15 cellular contexts compared by ENCODE assay signal in the genomic region with DNA sequence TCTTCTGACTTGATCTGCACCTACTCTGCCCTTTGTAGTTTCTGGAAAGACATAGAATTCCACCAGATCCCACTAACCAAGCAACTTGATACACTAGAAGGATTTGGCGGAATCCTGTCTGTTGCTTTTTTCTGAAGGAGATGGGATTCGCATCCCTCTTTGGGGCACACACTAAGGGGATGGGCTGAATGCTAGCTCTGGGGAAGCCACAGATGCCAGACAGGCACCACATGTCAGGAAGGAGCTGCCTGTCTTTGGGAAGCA. TPM values are rescaled to one million over a fixed set of nuclear protein-coding genes. Genes with fewer than 3 reads are reported as not detected.
A peak's percentile ranks its signal among the peaks of the same experiment; 100 is the strongest.
DNase-seq lines count a peak whose midpoint lies in the region; ATAC-seq and TF ChIP-seq lines count a peak whose summit lies in the region.
"Had no signal": no experiment of that assay in that cellular context is flagged by ENCODE, and none has a peak within 500 bp of the region (broad histone marks: within the 10 kb centered on the region; RNA-seq: fewer than 3 reads in every experiment).

No MANE protein-coding gene starts in this region.

- peak; percentile 10; the same call in 1 of the 3 replicates for ATAC-seq in DND-41 (ENCODE audit: insufficient read depth, low read depth)
- ATAC-seq: A549, GM23338 had no signal

- no peak overlapping the region for H2AFZ ChIP-seq in DND-41 (ENCODE audit: low read depth, low read length)
- H2AFZ ChIP-seq: GM23338 had no signal

- H3K9me3 Mint-ChIP-seq in glutamatergic neuron (ENCODE audit: unreplicated experiment), result peaks cover 8% of the 10 kb centered on the region
- H3K9me3 Mint-ChIP-seq: CD4-positive, CD25-positive, alpha-beta regulatory T cell; CD8-positive, alpha-beta memory T cell had no signal

- H3K4me1 ChIP-seq in DND-41 (ENCODE audit: insufficient read depth, low read length), result peaks cover 38% of the 10 kb centered on the region
- H3K4me1 ChIP-seq: A549 had no signal

- no peak overlapping the region for H3K9ac ChIP-seq in DND-41 (ENCODE audit: low read depth, low read length)

- H3K27me3 Mint-ChIP-seq in glutamatergic neuron (ENCODE audit: unreplicated experiment), result peaks cover 5% of the 10 kb centered on the region

- H4K20me1 ChIP-seq in DND-41 (ENCODE audit: insufficient read depth, low read length), result no peaks in the 10 kb centered on the region

- peaks cover 37% of the 10 kb centered on the region for H3K4me1 Mint-ChIP-seq in glutamatergic neuron (ENCODE audit: low read depth, unreplicated experiment)
- H3K4me1 Mint-ChIP-seq: CD4-positive, CD25-positive, alpha-beta regulatory T cell; CD8-positive, alpha-beta memory T cell had no signal

- peak; percentile 48 for DNase-seq in DMS 273 (lab: John Stamatoyannopoulos, UW; ENCODE audit: unreplicated experiment)
- DNase-seq in DMS 273 treated with DMSO at 0.1 percent for 48 hours (lab: John Stamatoyannopoulos, UW), result no peak
- DNase-seq in DND-41, result no peak
- DNase-seq in glutamatergic neuron, result no peak
- DNase-seq in ureter (ENCODE audit: low spot score), result peak; percentile 18
- DNase-seq in OCI-M2 (lab: John Stamatoyannopoulos, UW; ENCODE audit: unreplicated experiment), result no peak
- no peak for DNase-seq in H4 (ENCODE audit: low spot score)
- DNase-seq: C1 segment of cervical spinal cord; CD4-positive, CD25-positive, alpha-beta regulatory T cell; CD8-positive, alpha-beta memory T cell; COR-L47; H9 had no signal

- H3K27me3 ChIP-seq in DND-41 (ENCODE audit: insufficient read depth, low read length, poor library complexity), result no peaks in the 10 kb centered on the region

- no peak overlapping the region for H3K4me3 ChIP-seq in DND-41 (ENCODE audit: low read depth in 1 of 2, low read length in 2 of 2)
- H3K4me3 ChIP-seq: A549, GM23338 had no signal

- H3K36me3 ChIP-seq in DND-41 (ENCODE audit: insufficient read depth, low read length), result no peaks in the 10 kb centered on the region

- H3K4me2 ChIP-seq in DND-41 (ENCODE audit: insufficient read depth, low read length), result 0 out of 2 replicates have a peak overlapping the region, but pooled peaks have one; percentile 2
- H3K4me2 ChIP-seq: A549, GM23338 had no signal

- peak overlapping the region; percentile 76 for H3K27ac Mint-ChIP-seq in glutamatergic neuron (ENCODE audit: unreplicated experiment)
- H3K27ac Mint-ChIP-seq: CD4-positive, CD25-positive, alpha-beta regulatory T cell; CD8-positive, alpha-beta memory T cell; GM23338; H9 had no signal

- TF ChIP-seq CTCF in DND-41 (IDR thresholded peaks at IDR 0.05; ENCODE audit: borderline replicate concordance, extremely low read depth, low read length, poor library complexity, severe bottlenecking) (no peak), glutamatergic neuron (IDR thresholded peaks at IDR 0.05; ENCODE audit: partially characterized antibody, unreplicated experiment) (no peak)

- no peaks in the 10 kb centered on the region for H3K79me2 ChIP-seq in DND-41 (ENCODE audit: insufficient read depth, low read length)

- no peaks in the 10 kb centered on the region for H3K9me3 ChIP-seq in DND-41 (ENCODE audit: insufficient read depth, low read length, severe bottlenecking)

- H3K27ac ChIP-seq in DND-41 (ENCODE audit: low read length), result no peak overlapping the region
- H3K27ac ChIP-seq: 22Rv1, A549 had no signal

- peak overlapping the region; percentile 3 for H3K4me3 Mint-ChIP-seq in glutamatergic neuron (ENCODE audit: unreplicated experiment)
- H3K4me3 Mint-ChIP-seq: CD4-positive, CD25-positive, alpha-beta regulatory T cell; CD8-positive, alpha-beta memory T cell; GM23338; H9 had no signal

- H3K36me3 Mint-ChIP-seq in glutamatergic neuron (ENCODE audit: unreplicated experiment), result peaks cover 5% of the 10 kb centered on the region
- H3K36me3 Mint-ChIP-seq: CD4-positive, CD25-positive, alpha-beta regulatory T cell; CD8-positive, alpha-beta memory T cell had no signal

RNA-seq across cellular contexts. Expression of gene SERP2, which starts 52.1 kb away (rescaled TPM):
- total RNA-seq in glutamatergic neuron (ENCODE audit: unreplicated experiment) (22.3 TPM), ureter (10.6 TPM)
- total RNA-seq in H4 (2014; rRNA removed; shearing (Covaris generic)), result not detected in 2 replicates
- total RNA-seq: CD4-positive, CD25-positive, alpha-beta regulatory T cell had no signal

Comparison
In these comparisons a context has a peak if more than half of its experiments do, and no peak if none do; other contexts are left out.
1. DNase-seq: peak in DMS 273 (single experiment) and ureter (single experiment); none in DMS 273 treated with DMSO at 0.1 percent for 48 hours (single experiment), DND-41 (single experiment), glutamatergic neuron (single experiment), OCI-M2 (single experiment) and H4 (single experiment).
2. RNA of gene SERP2, which starts 52.1 kb away (total RNA-seq): 22.3 TPM in glutamatergic neuron (single experiment) and 10.6 TPM in ureter (single experiment); not detected in H4; every median in the first group is over 10 times any median in the second.